ENCODE assay signal across 19 cellular contexts in genomic region chr16:52383071-52383470, GRCh38.
DNase-seq lines count a peak whose midpoint lies in the region; ATAC-seq, FAIRE-seq and TF ChIP-seq lines count a peak whose summit lies in the region.
"Had no signal": no experiment of that assay in that cellular context is flagged by ENCODE, and none has a peak within 500 bp of the region (broad histone marks: within the 10 kb centered on the region; RNA-seq: fewer than 3 reads in every experiment).

No MANE protein-coding gene starts in this region.

- H3K9me3 ChIP-seq in HepG2 (ENCODE audit: low read length) (no peaks in the 10 kb centered on the region), body of pancreas (no peaks in the 10 kb centered on the region)

- 50% methylated on average over 5 of the region's 5 CpGs for WGBS in HepG2 (ENCODE audit: low lambda C conversion rate)
- 65 to 67% methylated on average over 5 of the region's 5 CpGs for WGBS in body of pancreas, 2 donors

- H3K9me3 Mint-ChIP-seq in GM23338 = no peaks in the 10 kb centered on the region

- FAIRE-seq in HepG2 (lab: Jason Lieb, UNC) = no peak
- FAIRE-seq: A204.1, D721Med, G401.6, GM12892 had no signal

- no peaks in the 10 kb centered on the region for H3F3A ChIP-seq in GM23338 (replicated peaks; ENCODE audit: low read depth)

- CTCF ChIA-PET in HepG2 (lab: Yijun Ruan, JAX; ENCODE audit: low intra/inter-chr PET ratio, low total read pairs) = no interaction called here

- in situ Hi-C loops in HepG2 (cut with HindIII; ENCODE audit: extremely low pct_ligation_motif_present, low pct_unique_long_range_greater_than_20kb) = no loop called here

- H3K9ac ChIP-seq in HepG2 (ENCODE audit: insufficient read depth, low read depth, low read length) = no peak overlapping the region

- TF ChIP-seq EP300 in HepG2 (IDR thresholded peaks at IDR 0.05; ENCODE audit: low read depth in 2 of 2, low read length in 2 of 2) (no peak), HepG2 (CRISPR knock-in tag; IDR thresholded peaks at IDR 0.05; ENCODE audit: borderline replicate concordance) (no peak)

- H3K4me1 ChIP-seq in GM23338 (ENCODE audit: insufficient read depth) = no peaks in the 10 kb centered on the region
- peaks cover 31% of the 10 kb centered on the region for H3K4me1 ChIP-seq in HepG2 (ENCODE audit: insufficient read depth, low read length)
- peaks cover 7% of the 10 kb centered on the region for H3K4me1 ChIP-seq in body of pancreas

- POLR2A ChIA-PET in HepG2 (lab: Yijun Ruan, JAX) = interaction anchor here (1.2 to 1.4 kb wide), 2 partner anchors 12 to 32 kb away, joined by 3 read pairs; no protein-coding TSS in a partner anchor

- H3K4me2 ChIP-seq in GM23338 (no peak overlapping the region; the same call in 1 of the 2 replicates), HepG2 (ENCODE audit: low read depth, low read length) (peak overlapping the region; percentile 43; the same call in 1 of the 2 replicates)

- H3K27ac ChIP-seq in GM23338 (ENCODE audit: low read depth) (no peak overlapping the region), HepG2 (ENCODE audit: extremely low read length, insufficient read depth, low read length) (no peak overlapping the region), body of pancreas (no peak overlapping the region)
- H3K27ac ChIP-seq: HL-60 had no signal

- peaks cover 15% of the 10 kb centered on the region for H3K4me1 Mint-ChIP-seq in GM23338
- H3K4me1 Mint-ChIP-seq: B cell had no signal

- TF ChIP-seq CTCF in GM23338 (conservative IDR thresholded peaks at IDR 0.05; ENCODE audit: low read depth in 2 of 2) = no peak
- no peak for TF ChIP-seq CTCF in HepG2 (CRISPR knock-in tag; IDR thresholded peaks at IDR 0.05)
- no peak for TF ChIP-seq CTCF in body of pancreas (IDR thresholded peaks at IDR 0.05)

- peaks cover 1% of the 10 kb centered on the region for H3K27me3 Mint-ChIP-seq in GM23338 (ENCODE audit: insufficient read depth, low read depth, poor library complexity)
- H3K27me3 Mint-ChIP-seq: B cell; CD4-positive, alpha-beta T cell had no signal

- no peak for DNase-seq in GM23338 (ENCODE audit: low spot score)
- peak; percentile 58 for DNase-seq in SK-N-DZ (ENCODE audit: low spot score)
- DNase-seq in HepG2 (ENCODE audit: low spot score) = no peak
- peak; percentile 30 for DNase-seq in retina
- no peak for DNase-seq in body of pancreas
- DNase-seq: C1 segment of cervical spinal cord; CD4-positive, alpha-beta T cell; DMS153; EL; HCEC 1CT; HFFc6 had no signal

- peaks cover 6% of the 10 kb centered on the region; the same call in 1 of the 2 replicates for H3K9me2 ChIP-seq in GM23338 (ENCODE audit: insufficient read depth)

- H2AFZ ChIP-seq in GM23338 (peak overlapping the region; percentile 15; the same call in 1 of the 2 replicates), HepG2 (ENCODE audit: low read length) (no peak overlapping the region)

- H4K20me1 ChIP-seq in GM23338 (replicated peaks; ENCODE audit: insufficient read depth) (no peaks in the 10 kb centered on the region), HepG2 (ENCODE audit: insufficient read depth, low read length) (no peaks in the 10 kb centered on the region)

- no peaks in the 10 kb centered on the region for H3K36me3 Mint-ChIP-seq in GM23338 (ENCODE audit: low read depth)

- H3K4me3 Mint-ChIP-seq in GM23338 = no peak overlapping the region
- H3K4me3 Mint-ChIP-seq: B cell; CD4-positive, alpha-beta T cell; HFFc6 had no signal

- no peaks in the 10 kb centered on the region for H3K79me2 ChIP-seq in GM23338 (replicated peaks; ENCODE audit: insufficient read depth)
- no peaks in the 10 kb centered on the region for H3K79me2 ChIP-seq in HepG2 (ENCODE audit: insufficient read depth, low read length)

- H3K4me3 ChIP-seq in GM23338 (no peak overlapping the region), HepG2 (replicated peaks in 1 of 3; ENCODE audit: insufficient read depth in 1 of 3, low read depth in 2 of 3, low read length in 3 of 3) (no peak overlapping the region), body of pancreas (no peak overlapping the region)

- no peak for TF ChIP-seq RAD21 in HepG2 (CRISPR knock-in tag; IDR thresholded peaks at IDR 0.05)

- TF ChIP-seq POLR2A in HepG2 (IDR thresholded peaks at IDR 0.05; ENCODE audit: insufficient read depth in 1 of 2, low read depth in 2 of 2, low read length in 2 of 2) = no peak
- no peak for TF ChIP-seq POLR2A in body of pancreas (IDR thresholded peaks at IDR 0.05)

- H3K27ac Mint-ChIP-seq in GM23338 = no peak overlapping the region
- H3K27ac Mint-ChIP-seq: B cell; CD4-positive, alpha-beta T cell; HFFc6 had no signal

- intact Hi-C loops in HepG2 (cut with micrococcal nuclease; ENCODE audit: unreplicated experiment) (no loop called here), body of pancreas (cut with DNase I) (no loop called here)

- H3K27me3 ChIP-seq in GM23338 (ENCODE audit: insufficient read depth) (no peaks in the 10 kb centered on the region), HepG2 (ENCODE audit: control insufficient read depth in 1 of 2, insufficient read depth in 2 of 2, low read length in 2 of 2) (no peaks in the 10 kb centered on the region), body of pancreas (no peaks in the 10 kb centered on the region)

- no TSS peak for BruUV-seq in HepG2 (replicated peaks; lab: Mats Ljungman, UMichigan)

- no peaks in the 10 kb centered on the region for H3K36me3 ChIP-seq in GM23338 (ENCODE audit: insufficient read depth)
- no peaks in the 10 kb centered on the region for H3K36me3 ChIP-seq in HepG2 (replicated peaks in 1 of 2; ENCODE audit: control insufficient read depth in 1 of 2, insufficient read depth in 2 of 2, low read length in 2 of 2)
- no peaks in the 10 kb centered on the region for H3K36me3 ChIP-seq in body of pancreas (replicated peaks in 1 of 2; ENCODE audit: insufficient read depth in 1 of 2, low read depth in 2 of 2)

- ATAC-seq in GM23338 (no peak), HepG2 (peak; percentile 37), body of pancreas (no peak), GM19467 (IDR thresholded peaks at IDR 0.05; ENCODE audit: unreplicated experiment) (no peak), HG02763 (IDR thresholded peaks at IDR 0.05; ENCODE audit: unreplicated experiment) (no peak)

TF ChIP-seq in GM23338, 12 proteins besides CTCF, POLR2A, EP300 and RAD21 (continues in another document):
- TF ChIP-seq ETS1 (IDR thresholded peaks at IDR 0.05) (no peak), POLR2AphosphoS5 (IDR thresholded peaks at IDR 0.05; ENCODE audit: low read depth) (no peak), EZH2phosphoT487 (IDR thresholded peaks at IDR 0.05; ENCODE audit: unreplicated experiment) (no peak)

TF ChIP-seq in HepG2, 621 proteins besides CTCF, POLR2A, EP300 and RAD21:
- TF ChIP-seq NR1H2 (CRISPR knock-in tag; IDR thresholded peaks at IDR 0.05; ENCODE audit: borderline replicate concordance, low read depth) (0 out of 2 replicates have a peak, but pooled peaks have one; percentile 25), PHB2 (IDR thresholded peaks at IDR 0.05; ENCODE audit: partially characterized antibody) (no peak), BCL6 (CRISPR knock-in tag; IDR thresholded peaks at IDR 0.05) (0 out of 2 replicates have a peak, but pooled peaks have one; percentile 3), ZNF766 (CRISPR knock-in tag; IDR thresholded peaks at IDR 0.05; ENCODE audit: borderline replicate concordance) (no peak)

Comparison
In these comparisons a context has a peak if more than half of its experiments do, and no peak if none do; other contexts are left out.
1. DNase-seq: peak in SK-N-DZ (single experiment) and retina (single experiment); none in GM23338 (single experiment), HepG2 (single experiment) and body of pancreas (0 of 4).